In the genomic region with DNA sequence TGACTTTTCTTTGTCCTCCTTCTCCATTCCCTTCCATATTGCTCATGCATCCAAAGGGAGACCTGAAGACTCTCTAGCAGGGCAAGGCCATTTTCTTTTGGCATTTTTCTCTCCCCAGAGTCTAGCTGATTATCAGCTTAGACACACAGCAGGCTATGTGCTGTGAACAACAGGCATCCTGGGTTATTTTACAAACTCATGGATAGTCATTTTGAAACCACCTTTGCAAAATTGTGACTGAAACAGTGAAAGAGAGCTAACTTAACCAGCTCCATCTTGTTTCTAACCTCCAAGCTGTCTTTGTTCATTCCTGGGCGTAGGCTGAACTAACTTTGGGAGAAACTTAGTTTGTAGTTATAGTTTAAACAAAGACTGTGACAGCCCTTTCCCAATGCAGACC, we compare ENCODE assay signal across 8 cellular contexts. TPM values are rescaled to one million over a fixed set of nuclear protein-coding genes. Genes with fewer than 3 reads are reported as not detected.
DNase-seq lines count a peak whose midpoint lies in the region; ATAC-seq, FAIRE-seq and TF ChIP-seq lines count a peak whose summit lies in the region.
"Not testable (repeated sequence)": the region's sequence is repeated elsewhere in the genome, so short reads cannot be mapped to it uniquely, and the experiment has no call there.

No MANE protein-coding gene starts in this region.

- H3K36me3 Mint-ChIP-seq in natural killer cell treated with Interleukin-12 subunit alpha and Interleukin-12 subunit beta and Interleukin-15 and Interleukin-18, amount 100 ng/mL, for 72 hours, result not testable (repeated sequence)

- not testable (repeated sequence) for H3K4me3 Mint-ChIP-seq in natural killer cell treated with Interleukin-12 subunit alpha and Interleukin-12 subunit beta and Interleukin-15 and Interleukin-18, amount 100 ng/mL, for 72 hours

- not testable (repeated sequence) for H3K4me1 Mint-ChIP-seq in natural killer cell treated with Interleukin-12 subunit alpha and Interleukin-12 subunit beta and Interleukin-15 and Interleukin-18, amount 100 ng/mL, for 72 hours (ENCODE audit: low read depth in 2 of 2)

- not testable (repeated sequence) for TF ChIP-seq POLR2A in GM12892 (IDR thresholded peaks at IDR 0.05; ENCODE audit: low read depth, low read length)

- FAIRE-seq in GM12892 (lab: Jason Lieb, UNC), result peak; percentile 92

- DNase-seq in GM12892 (ENCODE audit: insufficient read length); natural killer cell treated with Interleukin-12 subunit alpha and Interleukin-12 subunit beta and Interleukin-15 and Interleukin-18, amount 100 ng/mL, for 72 hours (ENCODE audit: low spot score): not testable (repeated sequence)

- ATAC-seq in GM18873 (IDR thresholded peaks at IDR 0.05; ENCODE audit: low FRiP score, unreplicated experiment), result peak; percentile 90
- peak; percentile 96 for ATAC-seq in GM19463 (IDR thresholded peaks at IDR 0.05; ENCODE audit: unreplicated experiment)
- peak; percentile 92 for ATAC-seq in GM21723 (IDR thresholded peaks at IDR 0.05; ENCODE audit: unreplicated experiment)
- peak; percentile 92 for ATAC-seq in HG02884 (IDR thresholded peaks at IDR 0.05; ENCODE audit: unreplicated experiment)
- peak; percentile 84 for ATAC-seq in HG03135 (IDR thresholded peaks at IDR 0.05; ENCODE audit: unreplicated experiment)
- ATAC-seq in HG03558 (IDR thresholded peaks at IDR 0.05; ENCODE audit: extremely low read depth, unreplicated experiment), result peak; percentile 91
- ATAC-seq in natural killer cell treated with Interleukin-12 subunit alpha and Interleukin-12 subunit beta and Interleukin-15 and Interleukin-18, amount 100 ng/mL, for 72 hours, result peak; percentile 32 to 76

- not testable (repeated sequence) for H3K27me3 Mint-ChIP-seq in natural killer cell treated with Interleukin-12 subunit alpha and Interleukin-12 subunit beta and Interleukin-15 and Interleukin-18, amount 100 ng/mL, for 72 hours

- not testable (repeated sequence) for H3K27ac Mint-ChIP-seq in natural killer cell treated with Interleukin-12 subunit alpha and Interleukin-12 subunit beta and Interleukin-15 and Interleukin-18, amount 100 ng/mL, for 72 hours

- H3K9me3 Mint-ChIP-seq in natural killer cell treated with Interleukin-12 subunit alpha and Interleukin-12 subunit beta and Interleukin-15 and Interleukin-18, amount 100 ng/mL, for 72 hours, result not testable (repeated sequence)

RNA-seq across cellular contexts. Expression of gene ANXA11, which starts 13.5 kb away (rescaled TPM):
- polyA plus RNA-seq in GM12892 (2012; ENCODE audit: missing spikeins), result 107 TPM
- total RNA-seq in natural killer cell treated with Interleukin-12 subunit alpha and Interleukin-12 subunit beta and Interleukin-15 and Interleukin-18, amount 100 ng/mL, for 72 hours, result 100 to 1,000 TPM; 134 to 166 TPM
